Comparison of ENCODE assay signal across 13 cellular contexts in the genomic region with DNA sequence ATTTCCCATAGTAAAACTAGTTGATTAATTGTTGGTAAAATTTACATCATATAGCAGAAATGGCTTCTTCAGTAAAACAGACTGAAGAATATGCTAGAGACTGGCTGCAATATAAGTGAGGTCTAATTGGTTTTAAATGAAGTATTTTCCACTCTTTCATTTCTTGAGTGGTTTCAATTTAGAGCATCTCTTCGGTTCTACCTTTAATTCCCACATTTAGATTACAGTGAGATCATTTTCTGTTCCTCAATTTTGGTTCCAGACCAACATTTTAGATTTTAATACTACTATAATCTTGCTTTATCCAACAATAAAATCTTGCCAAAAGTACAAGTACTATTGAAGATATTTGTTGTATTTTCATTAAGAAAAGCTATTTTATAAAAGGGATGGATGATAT. TPM values are rescaled to one million over a fixed set of nuclear protein-coding genes. Genes with fewer than 3 reads are reported as not detected.
A peak's percentile ranks its signal among the peaks of the same experiment; 100 is the strongest.
DNase-seq lines count a peak whose midpoint lies in the region; ATAC-seq, FAIRE-seq and TF ChIP-seq lines count a peak whose summit lies in the region.
"Had no signal": no experiment of that assay in that cellular context is flagged by ENCODE, and none has a peak within 500 bp of the region (broad histone marks: within the 10 kb centered on the region; RNA-seq: fewer than 3 reads in every experiment).

No MANE protein-coding gene starts in this region.

- H3K27ac Mint-ChIP-seq in activated CD8-positive, alpha-beta T cell treated with anti-CD3 and anti-CD28 coated beads, Interleukin-2, amount 10 ng/mL, durations not matched to agents 7 days and 5 days = peak overlapping the region; percentile 98
- H3K27ac Mint-ChIP-seq in memory B cell = peak overlapping the region; percentile 91

- H3K4me3 ChIP-seq in BLaER1 = peak overlapping the region; percentile 94

- peaks cover 24% of the 10 kb centered on the region for H3K4me1 ChIP-seq in BLaER1

- no peak for TF ChIP-seq CTCF in D721Med (IDR thresholded peaks at IDR 0.05; ENCODE audit: insufficient read depth, missing control alignments)

- no peak for FAIRE-seq in GM12891 (lab: Jason Lieb, UNC)
- FAIRE-seq in D721Med (lab: Jason Lieb, UNC) = no peak

- H3K4me2 ChIP-seq in BLaER1 = peak overlapping the region; percentile 80

- CTCF ChIA-PET in activated CD8-positive, alpha-beta T cell treated with anti-CD3 and anti-CD28 coated beads, Interleukin-2, amount 10 ng/mL, durations not matched to agents 7 days and 5 days (lab: Charles Lee) = interaction anchor here (1.2 kb wide), 2 partner anchors 39 to 88 kb away, joined by 3 read pairs; no protein-coding TSS in a partner anchor

- peaks cover 10% of the 10 kb centered on the region for H3K36me3 Mint-ChIP-seq in activated CD8-positive, alpha-beta T cell treated with anti-CD3 and anti-CD28 coated beads, Interleukin-2, amount 10 ng/mL, durations not matched to agents 7 days and 5 days (ENCODE audit: low read depth)
- no peaks in the 10 kb centered on the region for H3K36me3 Mint-ChIP-seq in memory B cell

- peaks cover 24% of the 10 kb centered on the region for H4K20me1 ChIP-seq in BLaER1

- no peaks in the 10 kb centered on the region for H3K27me3 ChIP-seq in BLaER1
- H3K27me3 ChIP-seq: MG63 had no signal

- peak overlapping the region; percentile 87 for H3K4me3 Mint-ChIP-seq in activated CD8-positive, alpha-beta T cell treated with anti-CD3 and anti-CD28 coated beads, Interleukin-2, amount 10 ng/mL, durations not matched to agents 7 days and 5 days
- H3K4me3 Mint-ChIP-seq in memory B cell = peak overlapping the region; percentile 92

- no peak for ATAC-seq in activated CD8-positive, alpha-beta T cell treated with anti-CD3 and anti-CD28 coated beads, Interleukin-2, amount 10 ng/mL, durations not matched to agents 7 days and 5 days
- ATAC-seq in memory B cell (ENCODE audit: low read depth) = no peak

- peaks cover 14% of the 10 kb centered on the region; the same call in 1 of the 2 replicates for H3K36me3 ChIP-seq in BLaER1
- H3K36me3 ChIP-seq: thoracic aorta had no signal

- no peaks in the 10 kb centered on the region for H3K9me3 ChIP-seq in BLaER1
- H3K9me3 ChIP-seq: MG63, thoracic aorta had no signal

- H3K27me3 Mint-ChIP-seq in activated CD8-positive, alpha-beta T cell treated with anti-CD3 and anti-CD28 coated beads, Interleukin-2, amount 10 ng/mL, durations not matched to agents 7 days and 5 days (ENCODE audit: low read depth) = no peaks in the 10 kb centered on the region
- no peaks in the 10 kb centered on the region for H3K27me3 Mint-ChIP-seq in memory B cell

- no peak for TF ChIP-seq POLR2A in GM12891 (IDR thresholded peaks at IDR 0.05; ENCODE audit: low read depth, low read length)

- POLR2A ChIA-PET in activated CD8-positive, alpha-beta T cell treated with anti-CD3 and anti-CD28 coated beads, Interleukin-2, amount 10 ng/mL, durations not matched to agents 7 days and 5 days (lab: Charles Lee) = interaction anchor here (1.2 to 3.1 kb wide), 5 partner anchors 11 to 77 kb away, joined by 4 to 24 read pairs (median 6); no protein-coding TSS in a partner anchor

- H3K9me3 Mint-ChIP-seq in activated CD8-positive, alpha-beta T cell treated with anti-CD3 and anti-CD28 coated beads, Interleukin-2, amount 10 ng/mL, durations not matched to agents 7 days and 5 days (ENCODE audit: insufficient read depth) = no peaks in the 10 kb centered on the region
- no peaks in the 10 kb centered on the region for H3K9me3 Mint-ChIP-seq in memory B cell

- H3K4me1 Mint-ChIP-seq in activated CD8-positive, alpha-beta T cell treated with anti-CD3 and anti-CD28 coated beads, Interleukin-2, amount 10 ng/mL, durations not matched to agents 7 days and 5 days (ENCODE audit: low read depth) = peaks cover 32% of the 10 kb centered on the region
- H3K4me1 Mint-ChIP-seq in memory B cell = peaks cover 20% of the 10 kb centered on the region

- H3K9ac ChIP-seq in BLaER1 = peak overlapping the region; percentile 98; the same call in 1 of the 2 replicates

- H3K27ac ChIP-seq in BLaER1 = no peak overlapping the region

- no peak for DNase-seq in GM12891 (ENCODE audit: insufficient read length, low spot score)
- DNase-seq in activated CD8-positive, alpha-beta T cell treated with anti-CD3 and anti-CD28 coated beads, Interleukin-2, amount 10 ng/mL, durations not matched to agents 7 days and 5 days = no peak
- DNase-seq in memory B cell (ENCODE audit: low spot score in 2 of 2) = no peak
- no peak for DNase-seq in 8988T
- DNase-seq in LoVo (ENCODE audit: low spot score) = no peak
- DNase-seq in GDM1 (lab: John Stamatoyannopoulos, UW) = no peak
- no peak for DNase-seq in D721Med (ENCODE audit: insufficient read length, low spot score)
- DNase-seq: activated effector memory CD4-positive, alpha-beta T cell treated with anti-CD3 and anti-CD28 coated beads, Interleukin-2, amount 50 U/mL, for 16 hours; C1 segment of cervical spinal cord; MG63; NCI-H510A treated with DMSO at 0.1 percent for 48 hours had no signal

TF ChIP-seq in GM12891, 5 proteins besides CTCF, POLR2A, EP300 and RAD21:
- TF ChIP-seq POU2F2 (IDR thresholded peaks at IDR 0.05; ENCODE audit: low read depth, low read length) (no peak), SPI1 (IDR thresholded peaks at IDR 0.05; ENCODE audit: low read depth, low read length) (peak; percentile 62)

RNA-seq across cellular contexts. Expression of a gene that starts 1.0 kb away (rescaled TPM):
- polyA plus RNA-seq in GM12891 (2012; ENCODE audit: low read depth, missing spikeins) = 19.6 TPM
- total RNA-seq in activated CD8-positive, alpha-beta T cell treated with anti-CD3 and anti-CD28 coated beads, Interleukin-2, amount 10 ng/mL, durations not matched to agents 7 days and 5 days = 10 to 100 TPM; 50.7 to 60.4 TPM

RNA-seq across cellular contexts. Expression of a gene that starts 40.4 kb away (rescaled TPM):
- 34.1 TPM for polyA plus RNA-seq in GM12891 (2012; ENCODE audit: low read depth, missing spikeins)
- total RNA-seq in activated CD8-positive, alpha-beta T cell treated with anti-CD3 and anti-CD28 coated beads, Interleukin-2, amount 10 ng/mL, durations not matched to agents 7 days and 5 days = 10 to 100 TPM; 38.4 to 41.8 TPM

RNA-seq across cellular contexts. Expression of a gene that starts 53.3 kb away (rescaled TPM):
- polyA plus RNA-seq in GM12891 (2012; ENCODE audit: low read depth, missing spikeins) = 29.4 TPM
- total RNA-seq in activated CD8-positive, alpha-beta T cell treated with anti-CD3 and anti-CD28 coated beads, Interleukin-2, amount 10 ng/mL, durations not matched to agents 7 days and 5 days = 10 to 100 TPM; 48.4 to 50.2 TPM
